Comparison of ENCODE assay signal across 20 cellular contexts in genomic region chr17:50680126-50680525, GRCh38. TPM values are rescaled to one million over a fixed set of nuclear protein-coding genes. Genes with fewer than 3 reads are reported as not detected.
DNase-seq lines count a peak whose midpoint lies in the region; ATAC-seq and TF ChIP-seq lines count a peak whose summit lies in the region.
"Had no signal": no experiment of that assay in that cellular context is flagged by ENCODE, and none has a peak within 500 bp of the region (broad histone marks: within the 10 kb centered on the region; RNA-seq: fewer than 3 reads in every experiment).

No MANE protein-coding gene starts in this region.

- H3K4me3 ChIP-seq in Caco-2 (ENCODE audit: low read depth, low read length) (no peak overlapping the region), Panc1 (ENCODE audit: low read depth in 2 of 2, low read length in 2 of 2) (no peak overlapping the region), upper lobe of right lung (no peak overlapping the region)

- no peak overlapping the region for H3K4me3 Mint-ChIP-seq in Caco-2 (ENCODE audit: unreplicated experiment)
- H3K4me3 Mint-ChIP-seq: CD8-positive, alpha-beta T cell had no signal

- H3K9me3 Mint-ChIP-seq in Caco-2 (ENCODE audit: unreplicated experiment): no peaks in the 10 kb centered on the region
- H3K9me3 Mint-ChIP-seq: CD8-positive, alpha-beta T cell had no signal

- TF ChIP-seq CTCF in Caco-2 (IDR thresholded peaks at IDR 0.05; ENCODE audit: insufficient read depth in 1 of 2, low read depth in 1 of 2, low read length in 1 of 2, severe bottlenecking in 1 of 2, unreplicated experiment in 1 of 2) (no peak), Panc1 (IDR thresholded peaks at IDR 0.05) (no peak), upper lobe of right lung (IDR thresholded peaks at IDR 0.05) (no peak)

- peaks cover 59% of the 10 kb centered on the region for H3K4me1 ChIP-seq in Caco-2
- peaks cover 20% of the 10 kb centered on the region for H3K4me1 ChIP-seq in Panc1 (ENCODE audit: control insufficient read depth, insufficient read depth, low read length)
- no peaks in the 10 kb centered on the region for H3K4me1 ChIP-seq in upper lobe of right lung

- POLR2A ChIA-PET in Caco-2 (lab: Charles Lee) (no interaction called here), Panc1 (lab: Charles Lee) (interaction anchor here (0.5 kb wide), 1 partner anchor 35 kb away, joined by 4 read pairs; no protein-coding TSS in a partner anchor)

- DNase-seq in Caco-2 (no peak), Panc1 (ENCODE audit: low read depth, low spot score) (no peak), mesenteric fat pad (ENCODE audit: low spot score) (peak; percentile 80), upper lobe of right lung (peak; percentile 29), ACHN (no peak)
- DNase-seq in activated naive CD4-positive, alpha-beta T cell treated with Interleukin-2 at 50 U/mL for 16 hours: no peak
- DNase-seq: C1 segment of cervical spinal cord; CD8-positive, alpha-beta T cell; DMS79 treated with DMSO at 0.1 percent for 48 hours; GF-D8; Karpas-422; NCI-H1092; NCI-H1436; NCI-H187; NCI-H2081 treated with DMSO at 0.1 percent for 48 hours; NCI-H2171; NCI-H226; NCI-H510A; SHP77 treated with DMSO at 0.1 percent for 48 hours had no signal

- peak overlapping the region; percentile 8 for H3K27ac Mint-ChIP-seq in Caco-2 (ENCODE audit: unreplicated experiment)
- H3K27ac Mint-ChIP-seq: CD8-positive, alpha-beta T cell had no signal

- intact Hi-C loops in Caco-2 (cut with micrococcal nuclease; ENCODE audit: unreplicated experiment) (loop anchor here (2.0 kb wide), 1 partner anchor 15 kb away; no protein-coding TSS in a partner anchor), Panc1 (cut with micrococcal nuclease; ENCODE audit: unreplicated experiment) (no loop called here), upper lobe of right lung (cut with DNase I) (loop anchor here (10.0 kb wide), 1 partner anchor 135 kb away; the partner anchor contains the start of gene SPATA20)

- H3K27me3 ChIP-seq in Caco-2 (replicated peaks; ENCODE audit: control insufficient read depth, insufficient read depth, low read length) (no peaks in the 10 kb centered on the region), Panc1 (ENCODE audit: control insufficient read depth, insufficient read depth, low read length) (no peaks in the 10 kb centered on the region), upper lobe of right lung (no peaks in the 10 kb centered on the region)

- no peaks in the 10 kb centered on the region for H3K9me3 ChIP-seq in Caco-2
- H3K9me3 ChIP-seq in Panc1 (ENCODE audit: control insufficient read depth, insufficient read depth, low read depth, low read length): no peaks in the 10 kb centered on the region
- no peaks in the 10 kb centered on the region for H3K9me3 ChIP-seq in upper lobe of right lung

- CTCF ChIA-PET in Caco-2 (lab: Charles Lee) (interaction anchor here (1.5 to 2.1 kb wide), 4 partner anchors 13 to 129 kb away, joined by 4 to 13 read pairs (median 8); no protein-coding TSS in a partner anchor), Panc1 (lab: Charles Lee) (interaction anchor here (0.6 to 1.3 kb wide), 2 partner anchors 15 to 52 kb away, joined by 3 read pairs; no protein-coding TSS in a partner anchor)

- H3K36me3 ChIP-seq in Caco-2 (ENCODE audit: control insufficient read depth, insufficient read depth, low read length) (peaks cover 2% of the 10 kb centered on the region), Panc1 (ENCODE audit: control insufficient read depth, insufficient read depth, low read length) (no peaks in the 10 kb centered on the region), upper lobe of right lung (no peaks in the 10 kb centered on the region)

- BruUV-seq in Caco-2 (replicated peaks; lab: Mats Ljungman, UMichigan): no TSS peak
- no TSS peak for BruUV-seq in Panc1 (replicated peaks; lab: Mats Ljungman, UMichigan)

- H3K27ac ChIP-seq in Panc1 (ENCODE audit: low read length) (peak overlapping the region; percentile 49; the same call in 1 of the 2 replicates), upper lobe of right lung (no peak overlapping the region)

- H3K27me3 Mint-ChIP-seq in Caco-2 (ENCODE audit: insufficient read depth, unreplicated experiment): no peaks in the 10 kb centered on the region

- H3K4me1 Mint-ChIP-seq in Caco-2 (ENCODE audit: low read depth, unreplicated experiment): peaks cover 46% of the 10 kb centered on the region

- peaks cover 11% of the 10 kb centered on the region for H3K36me3 Mint-ChIP-seq in Caco-2 (ENCODE audit: insufficient read depth, unreplicated experiment)
- H3K36me3 Mint-ChIP-seq: CD8-positive, alpha-beta T cell had no signal

- in situ Hi-C loops in Panc1 (cut with HindIII; ENCODE audit: low pct_unique_long_range_greater_than_20kb, low sequenced_read_pairs): no loop called here
- in situ Hi-C loops in ACHN (cut with HindIII; ENCODE audit: low pct_ligation_motif_present, low pct_unique_long_range_greater_than_20kb, low sequenced_read_pairs): no loop called here

- ATAC-seq in Panc1 (no peak), upper lobe of right lung (no peak), GM18498 (IDR thresholded peaks at IDR 0.05; ENCODE audit: unreplicated experiment) (no peak)
- ATAC-seq: CD8-positive, alpha-beta T cell had no signal

RNA-seq across cellular contexts. Expression of gene ANKRD40, which starts 27.6 kb away (rescaled TPM):
- total RNA-seq in Caco-2 (2022) (113 and 114 TPM in 2 replicates), Panc1 (2021; ENCODE audit: unreplicated experiment) (57.2 TPM), mesenteric fat pad (92.0 TPM), upper lobe of right lung (57.7 TPM)
- polyA plus RNA-seq in Panc1 (2012; ENCODE audit: insufficient read length): 28.2 TPM

RNA-seq across cellular contexts. Expression of gene LUC7L3, which starts 39.3 kb away (rescaled TPM):
- total RNA-seq in Caco-2 (2022): 284 and 287 TPM in 2 replicates
- 136 TPM for total RNA-seq in Panc1 (2021; ENCODE audit: unreplicated experiment)
- polyA plus RNA-seq in Panc1 (2012; ENCODE audit: insufficient read length): 97.6 TPM
- 78.6 TPM for total RNA-seq in mesenteric fat pad
- 105 TPM for total RNA-seq in upper lobe of right lung

RNA-seq across cellular contexts. Expression of gene ABCC3, which starts 45.4 kb away (rescaled TPM):
- total RNA-seq in Caco-2 (2022) (39.3 and 45.6 TPM in 2 replicates), Panc1 (2021; ENCODE audit: unreplicated experiment) (128 TPM), mesenteric fat pad (52.8 TPM), upper lobe of right lung (65.4 TPM)
- 188 TPM for polyA plus RNA-seq in Panc1 (2012; ENCODE audit: insufficient read length)
- total RNA-seq: CD8-positive, alpha-beta T cell had no signal

Comparison
In these comparisons a context has a peak if more than half of its experiments do, and no peak if none do; other contexts are left out.
1. DNase-seq: peak in mesenteric fat pad (single experiment) and upper lobe of right lung (single experiment); none in Caco-2 (0 of 2), Panc1 (single experiment), activated naive CD4-positive, alpha-beta T cell treated with Interleukin-2 at 50 U/mL for 16 hours (single experiment) and ACHN (single experiment).